2 cellular contexts compared by ENCODE assay signal in genomic region chr3:133758969-133759739, GRCh38.
A peak's percentile ranks its signal among the peaks of the same experiment; 100 is the strongest.
TF ChIP-seq lines count a peak whose summit lies in the region.

No MANE protein-coding gene starts in this region.

TF ChIP-seq in WTC11, 78 proteins besides CTCF, POLR2A, EP300 and RAD21:
- TF ChIP-seq CREB1 (CRISPR knock-in tag; IDR thresholded peaks at IDR 0.05) (no peak), FOXP4 (CRISPR knock-in tag; IDR thresholded peaks at IDR 0.05) (no peak), TEAD1 (CRISPR knock-in tag; IDR thresholded peaks at IDR 0.05) (no peak), HMGXB4 (CRISPR knock-in tag; IDR thresholded peaks at IDR 0.05) (no peak), ZBTB21 (CRISPR knock-in tag; IDR thresholded peaks at IDR 0.05; ENCODE audit: borderline replicate concordance) (no peak), MAX (CRISPR knock-in tag; IDR thresholded peaks at IDR 0.05) (no peak), TCF7 (CRISPR knock-in tag; IDR thresholded peaks at IDR 0.05; ENCODE audit: low read depth) (no peak)

TF ChIP-seq in HepG2, 621 proteins besides CTCF, POLR2A, EP300 and RAD21 (continues in another document):
- TF ChIP-seq ZNF510 (CRISPR knock-in tag; IDR thresholded peaks at IDR 0.05; ENCODE audit: low read depth) (no peak), ZNF720 (CRISPR knock-in tag; IDR thresholded peaks at IDR 0.05) (no peak), ZNF431 (CRISPR knock-in tag; IDR thresholded peaks at IDR 0.05; ENCODE audit: borderline replicate concordance, low read depth) (no peak), ZBTB2 (CRISPR knock-in tag; IDR thresholded peaks at IDR 0.05; ENCODE audit: low read depth) (no peak), CAMTA2 (CRISPR knock-in tag; IDR thresholded peaks at IDR 0.05; ENCODE audit: borderline replicate concordance) (no peak), MEIS2 (CRISPR knock-in tag; IDR thresholded peaks at IDR 0.05) (no peak), PTBP1 (IDR thresholded peaks at IDR 0.05; ENCODE audit: low read depth, low read length, poor library complexity, severe bottlenecking) (no peak), SNAPC4 (CRISPR knock-in tag; IDR thresholded peaks at IDR 0.05) (no peak), KMT2B (CRISPR knock-in tag; IDR thresholded peaks at IDR 0.05) (no peak), ZNF567 (CRISPR knock-in tag; IDR thresholded peaks at IDR 0.05; ENCODE audit: borderline replicate concordance) (no peak), SNRNP70 (IDR thresholded peaks at IDR 0.05; ENCODE audit: low read depth, low read length) (no peak), ZNF512B (CRISPR knock-in tag; IDR thresholded peaks at IDR 0.05; ENCODE audit: borderline replicate concordance) (0 out of 2 replicates have a peak, but pooled peaks have one; percentile 43), ZNF547 (CRISPR knock-in tag; IDR thresholded peaks at IDR 0.05) (0 out of 2 replicates have a peak, but pooled peaks have one; percentile 27), ZNF460 (CRISPR knock-in tag; IDR thresholded peaks at IDR 0.05; ENCODE audit: borderline replicate concordance) (no peak), TBX2 (CRISPR knock-in tag; IDR thresholded peaks at IDR 0.05; ENCODE audit: borderline replicate concordance) (no peak), HHEX (CRISPR knock-in tag; IDR thresholded peaks at IDR 0.05) (no peak), IKZF5 (CRISPR knock-in tag; IDR thresholded peaks at IDR 0.05) (no peak), ZSCAN25 (CRISPR knock-in tag; IDR thresholded peaks at IDR 0.05) (no peak), RBM22 (optimal IDR thresholded peaks at IDR 0.05; ENCODE audit: low read length) (peak; percentile 87), ZNF597 (CRISPR knock-in tag; IDR thresholded peaks at IDR 0.05) (no peak), ZGPAT (CRISPR knock-in tag; IDR thresholded peaks at IDR 0.05) (no peak), ZBTB4 (CRISPR knock-in tag; IDR thresholded peaks at IDR 0.05; ENCODE audit: borderline replicate concordance) (no peak), SALL1 (CRISPR knock-in tag; IDR thresholded peaks at IDR 0.05) (0 out of 2 replicates have a peak, but pooled peaks have one; percentile 9), PCBP1 (IDR thresholded peaks at IDR 0.05; ENCODE audit: borderline replicate concordance, low read depth, low read length) (no peak), TRIM22 (IDR thresholded peaks at IDR 0.05) (no peak), KAT2B (IDR thresholded peaks at IDR 0.05; ENCODE audit: borderline replicate concordance, low read depth, low read length) (no peak), NBN (conservative IDR thresholded peaks at IDR 0.05) (no peak), THAP9 (CRISPR knock-in tag; IDR thresholded peaks at IDR 0.05; ENCODE audit: borderline replicate concordance) (no peak), ZFP82 (CRISPR knock-in tag; IDR thresholded peaks at IDR 0.05; ENCODE audit: borderline replicate concordance) (no peak), PAX8 (CRISPR knock-in tag; IDR thresholded peaks at IDR 0.05; ENCODE audit: borderline replicate concordance) (no peak)
